34 cellular contexts compared by ENCODE assay signal in the genomic region with DNA sequence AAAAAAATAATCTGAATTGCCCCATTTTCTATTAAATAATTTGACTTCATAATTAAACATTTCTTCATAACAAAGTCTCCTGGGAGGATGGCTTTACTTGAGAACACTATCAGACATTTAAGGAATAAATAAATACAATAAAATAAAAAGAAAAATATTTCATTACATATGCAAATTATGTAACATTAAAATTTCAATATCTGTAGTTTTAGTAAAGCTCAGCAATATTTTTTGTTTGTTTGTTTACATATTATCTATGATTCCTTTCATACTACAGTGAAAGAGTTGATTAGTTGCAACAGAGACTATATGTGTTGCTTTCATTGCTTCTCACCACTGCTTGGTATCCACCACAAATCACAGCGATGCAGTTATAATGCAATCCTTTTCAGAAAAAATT.
A peak's percentile ranks its signal among the peaks of the same experiment; 100 is the strongest.
DNase-seq lines count a peak whose midpoint lies in the region; ATAC-seq, FAIRE-seq and TF ChIP-seq lines count a peak whose summit lies in the region.
"Had no signal": no experiment of that assay in that cellular context is flagged by ENCODE, and none has a peak within 500 bp of the region (broad histone marks: within the 10 kb centered on the region; RNA-seq: fewer than 3 reads in every experiment).

No MANE protein-coding gene starts in this region.

- TF ChIP-seq RAD21 in HepG2 (CRISPR knock-in tag; IDR thresholded peaks at IDR 0.05): no peak
- no peak for TF ChIP-seq RAD21 in K562 (CRISPR knock-in tag; conservative IDR thresholded peaks at IDR 0.05 in 1 of 2, IDR thresholded peaks at IDR 0.05 in 1 of 2)
- no peak for TF ChIP-seq RAD21 in neural cell (conservative IDR thresholded peaks at IDR 0.05)

- no TSS peak for BruUV-seq in HepG2 (replicated peaks; lab: Mats Ljungman, UMichigan)
- BruUV-seq in K562 (replicated peaks; lab: Mats Ljungman, UMichigan): no TSS peak

- no peaks in the 10 kb centered on the region for H3K9me3 Mint-ChIP-seq in endothelial cell (ENCODE audit: unreplicated experiment)
- H3K9me3 Mint-ChIP-seq: CD4-positive, alpha-beta T cell; CD8-positive, alpha-beta T cell had no signal

- no peaks in the 10 kb centered on the region for H3K36me3 ChIP-seq in HepG2 (replicated peaks in 1 of 2; ENCODE audit: control insufficient read depth in 1 of 2, insufficient read depth in 2 of 2, low read length in 2 of 2)
- no peaks in the 10 kb centered on the region for H3K36me3 ChIP-seq in right lobe of liver
- no peaks in the 10 kb centered on the region for H3K36me3 ChIP-seq in K562 (ENCODE audit: control insufficient read depth, insufficient read depth, low read length)
- H3K36me3 ChIP-seq in neural cell (ENCODE audit: insufficient read depth, low read length): no peaks in the 10 kb centered on the region
- H3K36me3 ChIP-seq: BE2C; BLaER1; BLaER1 treated with 17β-estradiol and CSF1 and Interleukin-3, amounts not matched to agents 10 nM and 100 nM had no signal

- 4% methylated on average over 1 of the region's 1 CpG for WGBS in HepG2 (ENCODE audit: low lambda C conversion rate)
- WGBS in right lobe of liver (ENCODE audit: insufficient coverage, low coverage, low lambda C conversion rate, missing lambda C conversion rate): 73% methylated on average over 1 of the region's 1 CpG
- 0% methylated on average over 1 of the region's 1 CpG for WGBS in K562 (ENCODE audit: insufficient coverage, low coverage, missing lambda C conversion rate)

- H3K4me3 ChIP-seq in HepG2 (replicated peaks in 1 of 3; ENCODE audit: insufficient read depth in 1 of 3, low read depth in 2 of 3, low read length in 3 of 3) (no peak overlapping the region), right lobe of liver (no peak overlapping the region), K562 (no peak overlapping the region), neural cell (ENCODE audit: low read length) (no peak overlapping the region)
- H3K4me3 ChIP-seq: A549; BLaER1; BLaER1 treated with 17β-estradiol and CSF1 and Interleukin-3, amounts not matched to agents 10 nM and 100 nM had no signal

- POLR2A ChIA-PET in HepG2 (lab: Yijun Ruan, JAX) (no interaction called here), K562 (lab: Yijun Ruan, JAX) (no interaction called here)

- TF ChIP-seq EP300 in HepG2 (IDR thresholded peaks at IDR 0.05; ENCODE audit: low read depth in 2 of 2, low read length in 2 of 2) (no peak), HepG2 (CRISPR knock-in tag; IDR thresholded peaks at IDR 0.05; ENCODE audit: borderline replicate concordance) (no peak), K562 (IDR thresholded peaks at IDR 0.05; ENCODE audit: low read length) (no peak), neural cell (conservative IDR thresholded peaks at IDR 0.05; ENCODE audit: poor library complexity, severe bottlenecking) (no peak)

- H3K79me2 ChIP-seq in HepG2 (ENCODE audit: insufficient read depth, low read length) (no peaks in the 10 kb centered on the region), K562 (ENCODE audit: control insufficient read depth, insufficient read depth, low read length) (no peaks in the 10 kb centered on the region), neural cell (replicated peaks; ENCODE audit: insufficient read depth, low read length) (no peaks in the 10 kb centered on the region)

- H4K20me1 ChIP-seq in HepG2 (ENCODE audit: insufficient read depth, low read length) (no peaks in the 10 kb centered on the region), K562 (replicated peaks; ENCODE audit: control insufficient read depth, insufficient read depth, low read length) (no peaks in the 10 kb centered on the region), neural cell (ENCODE audit: insufficient read depth) (no peaks in the 10 kb centered on the region)
- H4K20me1 ChIP-seq: BLaER1; BLaER1 treated with 17β-estradiol and CSF1 and Interleukin-3, amounts not matched to agents 10 nM and 100 nM had no signal

- H2AFZ ChIP-seq in HepG2 (ENCODE audit: low read length) (no peak overlapping the region), K562 (ENCODE audit: low read depth, low read length) (no peak overlapping the region), neural cell (ENCODE audit: low read depth, low read length) (no peak overlapping the region)

- H3K27ac Mint-ChIP-seq in endothelial cell (ENCODE audit: unreplicated experiment): no peak overlapping the region
- H3K27ac Mint-ChIP-seq: B cell; CD14-positive monocyte; CD4-positive, alpha-beta memory T cell; CD4-positive, alpha-beta T cell; CD4-positive, CD25-positive, alpha-beta regulatory T cell; CD8-positive, alpha-beta memory T cell; CD8-positive, alpha-beta T cell had no signal

- in situ Hi-C loops in HepG2 (cut with HindIII; ENCODE audit: extremely low pct_ligation_motif_present, low pct_unique_long_range_greater_than_20kb) (no loop called here), K562 (cut with MboI) (no loop called here)

- no peak overlapping the region for H3K4me3 Mint-ChIP-seq in endothelial cell (ENCODE audit: unreplicated experiment)
- H3K4me3 Mint-ChIP-seq: B cell; CD14-positive monocyte; CD4-positive, alpha-beta memory T cell; CD4-positive, alpha-beta T cell; CD4-positive, CD25-positive, alpha-beta regulatory T cell; CD8-positive, alpha-beta memory T cell; CD8-positive, alpha-beta T cell had no signal

- no peaks in the 10 kb centered on the region for H3K9me1 ChIP-seq in K562 (ENCODE audit: control insufficient read depth, insufficient read depth, low read length)

- H3K9me3 ChIP-seq in HepG2 (ENCODE audit: low read length) (no peaks in the 10 kb centered on the region), right lobe of liver (no peaks in the 10 kb centered on the region), K562 (replicated peaks; ENCODE audit: control insufficient read depth, insufficient read depth, low read depth, low read length) (no peaks in the 10 kb centered on the region), neural cell (ENCODE audit: low read length) (no peaks in the 10 kb centered on the region)
- H3K9me3 ChIP-seq: A549, BE2C, BLaER1, Caco-2 had no signal

- H3K9ac ChIP-seq in HepG2 (ENCODE audit: insufficient read depth, low read depth, low read length) (no peak overlapping the region), K562 (ENCODE audit: insufficient read depth in 1 of 2, low read depth in 2 of 2, low read length in 2 of 2) (no peak overlapping the region), neural cell (ENCODE audit: low read length) (no peak overlapping the region)
- H3K9ac ChIP-seq: BLaER1; BLaER1 treated with 17β-estradiol and CSF1 and Interleukin-3, amounts not matched to agents 10 nM and 100 nM had no signal

- intact Hi-C loops in HepG2 (cut with micrococcal nuclease; ENCODE audit: unreplicated experiment): no loop called here
- intact Hi-C loops in right lobe of liver (cut with DNase I): no loop called here
- intact Hi-C loops in K562 (cut with micrococcal nuclease): no loop called here

- CTCF ChIA-PET in HepG2 (lab: Yijun Ruan, JAX; ENCODE audit: low intra/inter-chr PET ratio, low total read pairs): no interaction called here
- CTCF ChIA-PET in K562 (lab: Yijun Ruan, JAX; ENCODE audit: low intra/inter-chr PET ratio): no interaction called here

- no peaks in the 10 kb centered on the region for H3F3A ChIP-seq in neural cell (ENCODE audit: insufficient read depth, low read length, poor library complexity, severe bottlenecking)

- no peak for TF ChIP-seq CTCF in HepG2 (CRISPR knock-in tag; IDR thresholded peaks at IDR 0.05)
- TF ChIP-seq CTCF in right lobe of liver (IDR thresholded peaks at IDR 0.05): no peak
- TF ChIP-seq CTCF in K562 (IDR thresholded peaks at IDR 0.05 in 2 of 3, conservative IDR thresholded peaks at IDR 0.05 in 1 of 3; ENCODE audit: insufficient read depth in 2 of 3, low read depth in 1 of 3, low read length in 3 of 3): no peak
- no peak for TF ChIP-seq CTCF in neural cell (IDR thresholded peaks at IDR 0.05; ENCODE audit: poor library complexity, severe bottlenecking)
- no peak for TF ChIP-seq CTCF in endothelial cell (IDR thresholded peaks at IDR 0.05; ENCODE audit: unreplicated experiment)

- H3K4me2 ChIP-seq in HepG2 (ENCODE audit: low read depth, low read length) (no peak overlapping the region), K562 (ENCODE audit: insufficient read depth, low read length) (no peak overlapping the region), neural cell (ENCODE audit: low read length) (no peak overlapping the region)
- H3K4me2 ChIP-seq: A549; BLaER1; BLaER1 treated with 17β-estradiol and CSF1 and Interleukin-3, amounts not matched to agents 10 nM and 100 nM had no signal

- no peak for DNase-seq in HepG2 (ENCODE audit: low spot score)
- no peak for DNase-seq in right lobe of liver
- no peak for DNase-seq in K562 (ENCODE audit: extremely low read depth in 1 of 4, low spot score in 3 of 4)
- no peak for DNase-seq in substantia nigra (lab: John Stamatoyannopoulos, UW)
- no peak for DNase-seq in endothelial cell (ENCODE audit: low spot score)
- DNase-seq: 8988T; ACHN; AML-193; BE2C; C1 segment of cervical spinal cord; Caco-2; Calu3; CD4-positive, alpha-beta memory T cell; CD4-positive, alpha-beta T cell; CD4-positive, CD25-positive, alpha-beta regulatory T cell; CD8-positive, alpha-beta memory T cell; CD8-positive, alpha-beta T cell; COR-L47; DMS 273 treated with DMSO at 0.1 percent for 48 hours; DMS153; DMS53; DMS79; DMS79 treated with DMSO at 0.1 percent for 48 hours; DND-41; EL had no signal

- H3K27ac ChIP-seq in HepG2 (ENCODE audit: extremely low read length, insufficient read depth, low read length) (no peak overlapping the region), right lobe of liver (no peak overlapping the region), K562 (ENCODE audit: extremely low read depth, low read depth, low read length) (no peak overlapping the region), neural cell (ENCODE audit: low read length) (peak overlapping the region; percentile 27), substantia nigra (ENCODE audit: low read depth, low read length, poor library complexity, severe bottlenecking) (no peak overlapping the region)
- H3K27ac ChIP-seq: 22Rv1; A549; BLaER1; BLaER1 treated with 17β-estradiol and CSF1 and Interleukin-3, amounts not matched to agents 10 nM and 100 nM; C4-2B had no signal

- H3K4me1 ChIP-seq in HepG2 (ENCODE audit: insufficient read depth, low read length) (no peaks in the 10 kb centered on the region), right lobe of liver (no peaks in the 10 kb centered on the region), K562 (replicated peaks in 1 of 2; ENCODE audit: control insufficient read depth in 2 of 2, insufficient read depth in 2 of 2, low read length in 2 of 2) (no peaks in the 10 kb centered on the region)
- H3K4me1 ChIP-seq: A549; BE2C; BLaER1; BLaER1 treated with 17β-estradiol and CSF1 and Interleukin-3, amounts not matched to agents 10 nM and 100 nM; Caco-2 had no signal

- ATAC-seq in HepG2 (no peak), right lobe of liver (no peak), K562 (no peak)
- ATAC-seq: A549; CD8-positive, alpha-beta T cell had no signal

- no peak for FAIRE-seq in HepG2 (lab: Jason Lieb, UNC)
- no peak for FAIRE-seq in K562 (lab: Jason Lieb, UNC)
- FAIRE-seq: A549, D721Med had no signal

- H3K27me3 Mint-ChIP-seq in endothelial cell (ENCODE audit: unreplicated experiment): no peaks in the 10 kb centered on the region
- H3K27me3 Mint-ChIP-seq: B cell; CD4-positive, CD25-positive, alpha-beta regulatory T cell had no signal

- H3K4me1 Mint-ChIP-seq in endothelial cell (ENCODE audit: unreplicated experiment): no peaks in the 10 kb centered on the region
- H3K4me1 Mint-ChIP-seq: B cell; CD14-positive monocyte; CD4-positive, alpha-beta memory T cell; CD4-positive, CD25-positive, alpha-beta regulatory T cell; CD8-positive, alpha-beta memory T cell had no signal

- H3K27me3 ChIP-seq in HepG2 (ENCODE audit: control insufficient read depth in 1 of 2, insufficient read depth in 2 of 2, low read length in 2 of 2) (no peaks in the 10 kb centered on the region; a peak in 1 of 5 replicates), right lobe of liver (no peaks in the 10 kb centered on the region), K562 (ENCODE audit: control insufficient read depth in 2 of 2, insufficient read depth in 2 of 2, low read length in 2 of 2) (no peaks in the 10 kb centered on the region), neural cell (ENCODE audit: insufficient read depth, low read depth, low read length) (no peaks in the 10 kb centered on the region)
- H3K27me3 ChIP-seq: BE2C; BLaER1; BLaER1 treated with 17β-estradiol and CSF1 and Interleukin-3, amounts not matched to agents 10 nM and 100 nM had no signal

- TF ChIP-seq POLR2A in HepG2 (IDR thresholded peaks at IDR 0.05; ENCODE audit: insufficient read depth in 1 of 2, low read depth in 2 of 2, low read length in 2 of 2) (no peak), right lobe of liver (IDR thresholded peaks at IDR 0.05) (no peak), K562 (conservative IDR thresholded peaks at IDR 0.05) (no peak)

- H3K9me2 ChIP-seq in neural cell (ENCODE audit: insufficient read depth, low read length): no peaks in the 10 kb centered on the region

- H3K36me3 Mint-ChIP-seq in endothelial cell (ENCODE audit: low read depth, unreplicated experiment): no peaks in the 10 kb centered on the region
- H3K36me3 Mint-ChIP-seq: CD14-positive monocyte; CD4-positive, alpha-beta memory T cell; CD4-positive, CD25-positive, alpha-beta regulatory T cell; CD8-positive, alpha-beta memory T cell; CD8-positive, alpha-beta T cell had no signal
